Comparison of ENCODE assay signal across 8 cellular contexts in genomic region chr20:19974621-19975435, GRCh38. TPM values are rescaled to one million over a fixed set of nuclear protein-coding genes. Genes with fewer than 3 reads are reported as not detected.
DNase-seq lines count a peak whose midpoint lies in the region; ATAC-seq and TF ChIP-seq lines count a peak whose summit lies in the region.

No MANE protein-coding gene starts in this region.

- H3K27ac Mint-ChIP-seq in neural progenitor cell (peak overlapping the region; percentile 74), immature natural killer cell (no peak overlapping the region)

- H3K4me1 ChIP-seq in neural progenitor cell, result peaks cover 20% of the 10 kb centered on the region

- H3K79me2 ChIP-seq in neural progenitor cell (ENCODE audit: low read depth), result no peaks in the 10 kb centered on the region

- H4K20me1 ChIP-seq in neural progenitor cell (ENCODE audit: low read depth), result no peaks in the 10 kb centered on the region

- H3K9me3 ChIP-seq in neural progenitor cell (ENCODE audit: low read depth), result no peaks in the 10 kb centered on the region

- H3K4me3 Mint-ChIP-seq in neural progenitor cell, result no peak overlapping the region
- H3K4me3 Mint-ChIP-seq in immature natural killer cell, result no peak overlapping the region

- peaks cover 32% of the 10 kb centered on the region for H3K4me1 Mint-ChIP-seq in neural progenitor cell
- peaks cover 2 to 13% of the 10 kb centered on the region in 2 donors for H3K4me1 Mint-ChIP-seq in immature natural killer cell

- H3F3A ChIP-seq in neural progenitor cell (ENCODE audit: low read depth), result peaks cover 15% of the 10 kb centered on the region

- H3K27me3 Mint-ChIP-seq in neural progenitor cell (ENCODE audit: insufficient read depth, low read depth), result no peaks in the 10 kb centered on the region
- H3K27me3 Mint-ChIP-seq in immature natural killer cell (ENCODE audit: low read depth in 3 of 3), result peaks cover 2 to 10% (median 6%) of the 10 kb centered on the region in 3 donors

- no peak overlapping the region for H2AFZ ChIP-seq in neural progenitor cell (replicated peaks)

- H3K4me3 ChIP-seq in HFF-Myc (replicated peaks; ENCODE audit: low read depth, low read length), result peak overlapping the region; percentile 67
- H3K4me3 ChIP-seq in neural progenitor cell, result no peak overlapping the region

- no peak overlapping the region for H3K27ac ChIP-seq in neural progenitor cell

- no peak overlapping the region for H3K4me2 ChIP-seq in neural progenitor cell

- H3K27me3 ChIP-seq in neural progenitor cell, result no peaks in the 10 kb centered on the region

- no peaks in the 10 kb centered on the region for H3K36me3 ChIP-seq in neural progenitor cell

- H3K9ac ChIP-seq in neural progenitor cell, result no peak overlapping the region

- H3K9me3 Mint-ChIP-seq in neural progenitor cell (no peaks in the 10 kb centered on the region), immature natural killer cell (no peaks in the 10 kb centered on the region)

- DNase-seq in HFF-Myc (ENCODE audit: extremely low read depth, low read depth) (peak; percentile 93), RPMI7951 (ENCODE audit: low read depth) (peak; percentile 98), fibroblast of peridontal ligament (ENCODE audit: extremely low read depth) (peak; percentile 99), neural progenitor cell (ENCODE audit: low spot score) (no peak), immature natural killer cell (no peak)
- no peak for DNase-seq in activated CD8-positive, alpha-beta memory T cell treated with anti-CD3 and anti-CD28 coated beads for 24 hours
- no peak for DNase-seq in stimulated activated CD4-positive, alpha-beta T cell treated with anti-CD3 and anti-CD28 coated beads, Interleukin-4, amount 100 ng/mL, for 1 hour

- TF ChIP-seq CTCF in HFF-Myc (IDR thresholded peaks at IDR 0.05; ENCODE audit: low read depth, low read length, missing control alignments) (no peak), neural progenitor cell (IDR thresholded peaks at IDR 0.05) (no peak)

- H3K36me3 Mint-ChIP-seq in neural progenitor cell, result peaks cover 24% of the 10 kb centered on the region
- H3K36me3 Mint-ChIP-seq in immature natural killer cell, result no peaks in the 10 kb centered on the region

- ATAC-seq in HG03457 (IDR thresholded peaks at IDR 0.05; ENCODE audit: unreplicated experiment), result no peak

RNA-seq across cellular contexts. Expression of gene NAA20, which starts 42.3 kb away (rescaled TPM):
- total RNA-seq in RPMI7951 (2014; rRNA removed; shearing (Covaris generic)), result 156 and 167 TPM in 2 replicates
- total RNA-seq in neural progenitor cell (ENCODE audit: low replicate concordance), result 23.2 and 39.9 TPM in 2 replicates
- polyA plus RNA-seq in immature natural killer cell, result 100 to 1,000 TPM in 1 of 3 donors, 10 to 100 TPM in 2; 65.1 to 129 (median 70.2) TPM

Comparison
In these comparisons a context has a peak if more than half of its experiments do, and no peak if none do; other contexts are left out.
1. DNase-seq: peak in HFF-Myc (single experiment), RPMI7951 (single experiment) and fibroblast of peridontal ligament (single experiment); none in neural progenitor cell (single experiment), activated CD8-positive, alpha-beta memory T cell treated with anti-CD3 and anti-CD28 coated beads for 24 hours (single experiment), immature natural killer cell (0 of 3) and stimulated activated CD4-positive, alpha-beta T cell treated with anti-CD3 and anti-CD28 coated beads, Interleukin-4, amount 100 ng/mL, for 1 hour (single experiment).